ENCODE assay signal across 2 cellular contexts in the genomic region with DNA sequence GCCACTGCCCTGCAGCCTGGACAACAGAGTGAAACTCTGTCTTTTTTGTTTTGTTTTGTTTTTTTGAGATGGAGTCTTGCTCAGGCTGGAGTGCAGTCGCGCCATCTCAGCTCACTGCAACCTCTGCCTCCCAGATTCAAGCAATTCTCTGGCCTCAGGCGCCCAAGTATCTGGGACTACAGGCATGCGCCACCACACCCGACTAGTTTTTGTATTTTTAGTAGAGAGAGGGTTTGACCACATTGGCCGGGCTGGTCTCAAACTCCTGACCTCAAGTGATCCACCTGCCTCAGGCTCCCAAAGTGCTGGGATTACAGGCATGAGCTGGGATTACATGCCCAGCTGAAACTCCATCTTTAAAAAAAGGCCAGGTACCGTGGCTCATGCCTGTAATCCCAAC. TPM values are rescaled to one million over a fixed set of nuclear protein-coding genes. Genes with fewer than 3 reads are reported as not detected.
"Had no signal": no experiment of that assay in that cellular context is flagged by ENCODE, and none has a peak within 500 bp of the region (broad histone marks: within the 10 kb centered on the region; RNA-seq: fewer than 3 reads in every experiment).

No MANE protein-coding gene starts in this region.

RNA-seq across cellular contexts. Expression of a gene that starts 4.7 kb away (rescaled TPM):
- total RNA-seq: LHCN-M2, SJCRH30 had no signal
